14 cellular contexts compared by ENCODE assay signal in the genomic region with DNA sequence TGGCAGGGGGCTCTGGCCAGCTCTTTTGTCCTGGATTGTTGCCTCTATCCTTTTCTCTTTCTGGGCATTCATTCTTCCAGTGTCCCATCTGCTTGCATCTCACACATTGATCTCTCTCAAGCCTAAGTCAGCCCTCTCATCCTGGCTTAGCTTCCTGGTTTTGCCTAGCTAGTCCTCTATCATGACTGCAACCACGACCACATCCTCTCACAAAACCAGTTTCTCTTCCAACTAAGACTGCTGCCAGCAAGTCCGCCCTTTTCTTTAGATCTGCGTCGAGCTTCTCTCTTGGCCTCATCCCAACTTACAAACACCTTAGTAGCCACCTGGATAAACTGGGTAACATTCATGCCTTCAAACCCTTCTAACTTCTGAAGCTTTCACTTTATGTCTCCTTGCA.
DNase-seq lines count a peak whose midpoint lies in the region; ATAC-seq, FAIRE-seq and TF ChIP-seq lines count a peak whose summit lies in the region.
"Had no signal": no experiment of that assay in that cellular context is flagged by ENCODE, and none has a peak within 500 bp of the region (broad histone marks: within the 10 kb centered on the region; RNA-seq: fewer than 3 reads in every experiment).

No MANE protein-coding gene starts in this region.

- no peak for TF ChIP-seq CTCF in DND-41 (IDR thresholded peaks at IDR 0.05; ENCODE audit: borderline replicate concordance, extremely low read depth, low read length, poor library complexity, severe bottlenecking)
- no peak for TF ChIP-seq CTCF in Caco-2 (IDR thresholded peaks at IDR 0.05; ENCODE audit: insufficient read depth in 1 of 2, low read depth in 1 of 2, low read length in 1 of 2, severe bottlenecking in 1 of 2, unreplicated experiment in 1 of 2)

- no peaks in the 10 kb centered on the region for H3K79me2 ChIP-seq in DND-41 (ENCODE audit: insufficient read depth, low read length)

- no peak overlapping the region for H3K27ac ChIP-seq in DND-41 (ENCODE audit: low read length)
- H3K27ac ChIP-seq: thoracic aorta had no signal

- ATAC-seq in DND-41 (ENCODE audit: insufficient read depth, low read depth) (peak; percentile 96), HG03025 (IDR thresholded peaks at IDR 0.05; ENCODE audit: low FRiP score, unreplicated experiment) (peak; percentile 53), left lobe of liver (no peak)
- ATAC-seq: GM12878 had no signal

- no TSS peak for BruUV-seq in Caco-2 (replicated peaks; lab: Mats Ljungman, UMichigan)

- POLR2A ChIA-PET in Caco-2 (lab: Charles Lee): no interaction called here

- H3K4me2 ChIP-seq in DND-41 (ENCODE audit: insufficient read depth, low read length): no peak overlapping the region

- peaks cover 8% of the 10 kb centered on the region for H3K27me3 ChIP-seq in DND-41 (ENCODE audit: insufficient read depth, low read length, poor library complexity)
- H3K27me3 ChIP-seq in Caco-2 (replicated peaks; ENCODE audit: control insufficient read depth, insufficient read depth, low read length): no peaks in the 10 kb centered on the region

- peaks cover 4% of the 10 kb centered on the region for H3K27me3 Mint-ChIP-seq in T-helper 1 cell treated with Interleukin-12 subunit alpha and Interleukin-12 subunit beta and Interleukin-4 antibody, amounts not matched to agents 30 μg/mL and 1 μg/mL, for 36 hours (ENCODE audit: low read depth)
- H3K27me3 Mint-ChIP-seq in Caco-2 (ENCODE audit: insufficient read depth, unreplicated experiment): peaks cover 12% of the 10 kb centered on the region

- no peaks in the 10 kb centered on the region for H4K20me1 ChIP-seq in DND-41 (ENCODE audit: insufficient read depth, low read length)

- H3K4me3 ChIP-seq in DND-41 (ENCODE audit: low read depth in 1 of 2, low read length in 2 of 2) (no peak overlapping the region), Caco-2 (ENCODE audit: low read depth, low read length) (no peak overlapping the region)
- H3K4me3 ChIP-seq: GM12878, thoracic aorta had no signal

- DNase-seq in DND-41 (peak; percentile 44), GM19239 (ENCODE audit: insufficient read length, low spot score) (no peak), kidney glomerular epithelial cell (lab: John Stamatoyannopoulos, UW) (no peak), DMS79 (lab: John Stamatoyannopoulos, UW) (no peak), left lobe of liver (ENCODE audit: low spot score) (no peak), Caco-2 (no peak)
- DNase-seq: NCI-H1436; stimulated activated CD4-positive, alpha-beta T cell treated with anti-CD3 and anti-CD28 coated beads, Interleukin-4, amount 100 ng/mL, for 4 hours had no signal

- H3K9ac ChIP-seq in DND-41 (ENCODE audit: low read depth, low read length): no peak overlapping the region

- peaks cover 29% of the 10 kb centered on the region for H3K4me1 Mint-ChIP-seq in T-helper 1 cell treated with Interleukin-12 subunit alpha and Interleukin-12 subunit beta and Interleukin-4 antibody, amounts not matched to agents 30 μg/mL and 1 μg/mL, for 36 hours (ENCODE audit: low read depth)
- H3K4me1 Mint-ChIP-seq in Caco-2 (ENCODE audit: low read depth, unreplicated experiment): peaks cover 9% of the 10 kb centered on the region

- no peak overlapping the region for H2AFZ ChIP-seq in DND-41 (ENCODE audit: low read depth, low read length)

- H3K4me3 Mint-ChIP-seq in T-helper 1 cell treated with Interleukin-12 subunit alpha and Interleukin-12 subunit beta and Interleukin-4 antibody, amounts not matched to agents 30 μg/mL and 1 μg/mL, for 36 hours: peak overlapping the region; percentile 45
- no peak overlapping the region for H3K4me3 Mint-ChIP-seq in Caco-2 (ENCODE audit: unreplicated experiment)
- H3K4me3 Mint-ChIP-seq: CD14-positive monocyte had no signal

- H3K9me3 ChIP-seq in DND-41 (ENCODE audit: insufficient read depth, low read length, severe bottlenecking) (no peaks in the 10 kb centered on the region), Caco-2 (no peaks in the 10 kb centered on the region; the same call in 1 of the 2 replicates)
- H3K9me3 ChIP-seq: thoracic aorta had no signal

- intact Hi-C loops in Caco-2 (cut with micrococcal nuclease; ENCODE audit: unreplicated experiment): no loop called here

- H3K27ac Mint-ChIP-seq in T-helper 1 cell treated with Interleukin-12 subunit alpha and Interleukin-12 subunit beta and Interleukin-4 antibody, amounts not matched to agents 30 μg/mL and 1 μg/mL, for 36 hours: peak overlapping the region; percentile 80
- no peak overlapping the region for H3K27ac Mint-ChIP-seq in Caco-2 (ENCODE audit: unreplicated experiment)
- H3K27ac Mint-ChIP-seq: CD14-positive monocyte had no signal

- no peaks in the 10 kb centered on the region for H3K36me3 ChIP-seq in DND-41 (ENCODE audit: insufficient read depth, low read length)
- no peaks in the 10 kb centered on the region for H3K36me3 ChIP-seq in Caco-2 (ENCODE audit: control insufficient read depth, insufficient read depth, low read length)
- H3K36me3 ChIP-seq: thoracic aorta had no signal

- FAIRE-seq in GM19239 (lab: Jason Lieb, UNC): peak; percentile 84
- FAIRE-seq: endometrium, GM12878 had no signal

- peaks cover 4% of the 10 kb centered on the region for H3K9me3 Mint-ChIP-seq in T-helper 1 cell treated with Interleukin-12 subunit alpha and Interleukin-12 subunit beta and Interleukin-4 antibody, amounts not matched to agents 30 μg/mL and 1 μg/mL, for 36 hours
- no peaks in the 10 kb centered on the region for H3K9me3 Mint-ChIP-seq in Caco-2 (ENCODE audit: unreplicated experiment)

- H3K36me3 Mint-ChIP-seq in T-helper 1 cell treated with Interleukin-12 subunit alpha and Interleukin-12 subunit beta and Interleukin-4 antibody, amounts not matched to agents 30 μg/mL and 1 μg/mL, for 36 hours (ENCODE audit: low read depth): peaks cover 4% of the 10 kb centered on the region
- no peaks in the 10 kb centered on the region for H3K36me3 Mint-ChIP-seq in Caco-2 (ENCODE audit: insufficient read depth, unreplicated experiment)
- H3K36me3 Mint-ChIP-seq: CD14-positive monocyte had no signal

- no peaks in the 10 kb centered on the region for H3K4me1 ChIP-seq in DND-41 (ENCODE audit: insufficient read depth, low read length)
- H3K4me1 ChIP-seq in Caco-2: no peaks in the 10 kb centered on the region; the same call in 1 of the 2 replicates

- CTCF ChIA-PET in Caco-2 (lab: Charles Lee): no interaction called here
